Comparison of ENCODE assay signal across 24 cellular contexts in the genomic region with DNA sequence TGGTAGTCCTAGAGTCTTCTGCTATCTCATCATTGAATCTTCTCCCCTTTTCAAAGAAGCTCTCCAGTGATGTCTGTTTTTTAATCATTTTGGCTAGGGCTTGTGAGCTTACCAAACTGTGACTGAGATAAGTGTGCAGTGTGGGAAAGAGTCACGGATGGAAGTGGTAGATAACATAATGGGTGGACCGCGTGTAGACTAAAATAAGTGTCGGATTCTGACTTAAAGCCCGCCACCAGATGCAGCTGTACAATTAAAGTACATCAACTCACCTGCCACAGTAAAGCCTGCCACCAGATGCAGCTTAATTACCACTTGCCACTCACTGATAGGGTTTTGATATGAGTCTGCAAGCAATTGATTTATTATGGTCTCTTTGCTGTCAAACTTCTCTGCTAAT.
"Had no signal": no experiment of that assay in that cellular context is flagged by ENCODE, and none has a peak within 500 bp of the region (broad histone marks: within the 10 kb centered on the region; RNA-seq: fewer than 3 reads in every experiment).

No MANE protein-coding gene starts in this region.

- H3K4me1 Mint-ChIP-seq: naive thymus-derived CD8-positive, alpha-beta T cell; stimulated activated memory B cell treated with anti-CD40 and anti-IgM and Interleukin-4, amounts not matched to agents 10 μg/mL and 1 μg/mL and 100 μg/mL, for 72 hours had no signal

- H3K36me3 Mint-ChIP-seq: stimulated activated memory B cell treated with anti-CD40 and anti-IgM and Interleukin-4, amounts not matched to agents 10 μg/mL and 1 μg/mL and 100 μg/mL, for 72 hours had no signal

- H3K27me3 Mint-ChIP-seq: naive thymus-derived CD8-positive, alpha-beta T cell; stimulated activated memory B cell treated with anti-CD40 and anti-IgM and Interleukin-4, amounts not matched to agents 10 μg/mL and 1 μg/mL and 100 μg/mL, for 72 hours; stimulated activated naive CD8-positive, alpha-beta T cell treated with anti-CD3 and anti-CD28 coated beads, Interleukin-15, Interleukin-2, amounts not matched to agents 100 ng/mL and 50 ng/mL, for 24 hours had no signal

- H3K4me3 ChIP-seq: dorsolateral prefrontal cortex, hepatocyte, left ventricle myocardium inferior, lung, mucosa of descending colon, psoas muscle, right lobe of liver, spleen, tibial artery, upper lobe of left lung, uterus had no signal

- H3K4me3 Mint-ChIP-seq: naive thymus-derived CD8-positive, alpha-beta T cell; stimulated activated memory B cell treated with anti-CD40 and anti-IgM and Interleukin-4, amounts not matched to agents 10 μg/mL and 1 μg/mL and 100 μg/mL, for 72 hours; stimulated activated naive CD8-positive, alpha-beta T cell treated with anti-CD3 and anti-CD28 coated beads, Interleukin-15, Interleukin-2, amounts not matched to agents 100 ng/mL and 50 ng/mL, for 24 hours had no signal

- H3K9me3 Mint-ChIP-seq: stimulated activated memory B cell treated with anti-CD40 and anti-IgM and Interleukin-4, amounts not matched to agents 10 μg/mL and 1 μg/mL and 100 μg/mL, for 72 hours had no signal

- DNase-seq: dorsolateral prefrontal cortex; effector CD8-positive, alpha-beta T cell; foreskin melanocyte; head of caudate nucleus; kidney; left cardiac atrium; left ventricle myocardium inferior; mucosa of descending colon; naive thymus-derived CD8-positive, alpha-beta T cell; psoas muscle; retina; right lobe of liver; spleen; stimulated activated CD4-positive, alpha-beta T cell treated with anti-CD3 and anti-CD28 coated beads, Interleukin-15, amount 100 ng/mL, for 24 hours; stimulated activated CD4-positive, alpha-beta T cell treated with anti-CD3 and anti-CD28 coated beads, Interleukin-1b, Interleukin-23, amount 100 ng/mL, for 48 hours; stimulated activated CD4-positive, alpha-beta T cell treated with anti-CD3 and anti-CD28 coated beads, Interleukin-4, amount 100 ng/mL, for 24 hours; tibial artery; upper lobe of left lung; uterus had no signal

- H3K9me3 ChIP-seq: neutrophil, psoas muscle, right lobe of liver, tibial artery, upper lobe of left lung, uterus had no signal

- H3K27ac Mint-ChIP-seq: naive thymus-derived CD8-positive, alpha-beta T cell; stimulated activated memory B cell treated with anti-CD40 and anti-IgM and Interleukin-4, amounts not matched to agents 10 μg/mL and 1 μg/mL and 100 μg/mL, for 72 hours; stimulated activated naive CD8-positive, alpha-beta T cell treated with anti-CD3 and anti-CD28 coated beads, Interleukin-15, Interleukin-2, amounts not matched to agents 100 ng/mL and 50 ng/mL, for 24 hours had no signal

- H3K27ac ChIP-seq: dorsolateral prefrontal cortex, hepatocyte, left ventricle myocardium inferior, neutrophil, psoas muscle, right lobe of liver, spleen, tibial artery, upper lobe of left lung, uterus had no signal

- H3K4me1 ChIP-seq: left ventricle myocardium inferior, psoas muscle, right lobe of liver, spleen, tibial artery, upper lobe of left lung, uterus had no signal

- H3K27me3 ChIP-seq: dorsolateral prefrontal cortex, hepatocyte, neutrophil, right lobe of liver, spleen, tibial artery, upper lobe of left lung, uterus had no signal

- H3K36me3 ChIP-seq: left ventricle myocardium inferior, neutrophil, right lobe of liver, spleen, tibial artery, upper lobe of left lung, uterus had no signal
